Comparison of ENCODE assay signal across 26 cellular contexts in genomic region chr9:36118201-36118600, GRCh38. TPM values are rescaled to one million over a fixed set of nuclear protein-coding genes. Genes with fewer than 3 reads are reported as not detected.
"Had no signal": no experiment of that assay in that cellular context is flagged by ENCODE, and none has a peak within 500 bp of the region (broad histone marks: within the 10 kb centered on the region; RNA-seq: fewer than 3 reads in every experiment).

No MANE protein-coding gene starts in this region.

- H3K36me3 ChIP-seq: neutrophil had no signal

- DNase-seq: cerebellar nuclear complex; cortex of kidney; effector memory CD8-positive, alpha-beta T cell; foreskin fibroblast; gastrocnemius medialis; heart left ventricle; kidney; naive thymus-derived CD8-positive, alpha-beta T cell; right lobe of liver; stimulated activated CD4-positive, alpha-beta T cell treated with anti-CD3 and anti-CD28 coated beads, Interleukin-2, amount 100 ng/mL, for 24 hours; stimulated activated CD4-positive, alpha-beta T cell treated with anti-CD3 and anti-CD28 coated beads, Interleukin-4, amount 100 ng/mL, for 24 hours; stimulated activated naive CD4-positive, alpha-beta T cell treated with Interleukin-2 at 50 U/mL for 16 hours; stomach; tibial artery had no signal

- H3K27ac Mint-ChIP-seq: effector memory CD8-positive, alpha-beta T cell; naive thymus-derived CD8-positive, alpha-beta T cell; stimulated activated effector memory CD8-positive, alpha-beta T cell treated with anti-CD3 and anti-CD28 coated beads, Interleukin-12 subunit alpha, Interleukin-12 subunit beta, amount 100 ng/mL, for 72 hours; type B pancreatic cell had no signal

- H3K4me1 ChIP-seq: gastrocnemius medialis, heart left ventricle, parathyroid adenoma, right lobe of liver, stomach, tibial artery had no signal

- H3K9me3 ChIP-seq: gastrocnemius medialis, heart left ventricle, neutrophil, right lobe of liver, stomach, tibial artery had no signal

- H3K9ac ChIP-seq: parathyroid adenoma had no signal

- H3K27ac ChIP-seq: epithelial cell of prostate, gastrocnemius medialis, heart left ventricle, hepatocyte, neutrophil, parathyroid adenoma, right lobe of liver, stomach, tibial artery had no signal

- H3K4me1 Mint-ChIP-seq: stimulated activated effector memory CD8-positive, alpha-beta T cell treated with anti-CD3 and anti-CD28 coated beads, Interleukin-12 subunit alpha, Interleukin-12 subunit beta, amount 100 ng/mL, for 72 hours had no signal

- H3K27me3 ChIP-seq: gastrocnemius medialis, heart left ventricle, hepatocyte, neutrophil, right lobe of liver, stomach, tibial artery had no signal

- H3K4me2 ChIP-seq: hepatocyte, smooth muscle cell had no signal

- H2AFZ ChIP-seq: hepatocyte, parathyroid adenoma had no signal

- H3K79me2 ChIP-seq: hepatocyte, parathyroid adenoma had no signal

- ATAC-seq: effector memory CD8-positive, alpha-beta T cell; esophagus mucosa; gastrocnemius medialis; heart left ventricle; left lobe of liver; naive thymus-derived CD8-positive, alpha-beta T cell; right lobe of liver; stimulated activated effector memory CD8-positive, alpha-beta T cell treated with anti-CD3 and anti-CD28 coated beads, Interleukin-12 subunit alpha, Interleukin-12 subunit beta, amount 100 ng/mL, for 72 hours had no signal

- H3K4me3 ChIP-seq: gastrocnemius medialis, heart left ventricle, hepatocyte, right lobe of liver, smooth muscle cell, stomach, tibial artery had no signal

- H3K36me3 Mint-ChIP-seq: stimulated activated effector memory CD8-positive, alpha-beta T cell treated with anti-CD3 and anti-CD28 coated beads, Interleukin-12 subunit alpha, Interleukin-12 subunit beta, amount 100 ng/mL, for 72 hours had no signal

- H3K9me3 Mint-ChIP-seq: effector memory CD8-positive, alpha-beta T cell; naive thymus-derived CD8-positive, alpha-beta T cell; stimulated activated effector memory CD8-positive, alpha-beta T cell treated with anti-CD3 and anti-CD28 coated beads, Interleukin-12 subunit alpha, Interleukin-12 subunit beta, amount 100 ng/mL, for 72 hours; type B pancreatic cell had no signal

- H3K4me3 Mint-ChIP-seq: effector memory CD8-positive, alpha-beta T cell; stimulated activated effector memory CD8-positive, alpha-beta T cell treated with anti-CD3 and anti-CD28 coated beads, Interleukin-12 subunit alpha, Interleukin-12 subunit beta, amount 100 ng/mL, for 72 hours; type B pancreatic cell had no signal

- H3K27me3 Mint-ChIP-seq: effector memory CD8-positive, alpha-beta T cell; naive thymus-derived CD8-positive, alpha-beta T cell; progenitor cell of endocrine pancreas; type B pancreatic cell had no signal

RNA-seq across cellular contexts. Expression of gene CCIN, which starts 51.0 kb away (rescaled TPM):
- total RNA-seq: esophagus mucosa, gastrocnemius medialis, hepatocyte, left lobe of liver, lower leg skin, progenitor cell of endocrine pancreas, right lobe of liver had no signal
- polyA plus RNA-seq: hepatocyte, neural cell had no signal
